ENCODE assay signal across 8 cellular contexts in genomic region chr1:19311931-19312781, GRCh38. TPM values are rescaled to one million over a fixed set of nuclear protein-coding genes. Genes with fewer than 3 reads are reported as not detected.
A peak's percentile ranks its signal among the peaks of the same experiment; 100 is the strongest.
DNase-seq lines count a peak whose midpoint lies in the region; ATAC-seq, FAIRE-seq and TF ChIP-seq lines count a peak whose summit lies in the region.

Gene AKR7A2, minus strand, starts transcription at chr1:19312144. Its CDS starts 20 bp downstream, at chr1:19312124.
Gene SLC66A1, plus strand, starts transcription at chr1:19312326. Its CDS starts 5,352 bp downstream, at chr1:19317678.

- H3K4me1 ChIP-seq in RWPE2 (ENCODE audit: insufficient read depth, poor library complexity, severe bottlenecking) = peaks cover 6% of the 10 kb centered on the region

- TF ChIP-seq CTCF in RWPE2 (IDR thresholded peaks at IDR 0.05; ENCODE audit: poor library complexity, severe bottlenecking) (no peak), fibroblast of the aortic adventitia (IDR thresholded peaks at IDR 0.05; ENCODE audit: insufficient read depth, low read length) (peak; percentile 3), nephron (IDR thresholded peaks at IDR 0.05; ENCODE audit: unreplicated experiment in 3 of 3) (no peak)

- FAIRE-seq in H54 (lab: Jason Lieb, UNC) = no peak

- H3K27me3 ChIP-seq in RWPE2 (ENCODE audit: insufficient read depth, poor library complexity, severe bottlenecking) = no peaks in the 10 kb centered on the region

- H3K27ac Mint-ChIP-seq in nephron = peak within 1 kb of the TSS; percentile 21 to 81 (median 56)

- peaks cover 31% of the 10 kb centered on the region for H3K4me1 Mint-ChIP-seq in nephron

- TF ChIP-seq POLR2A in H54 (IDR thresholded peaks at IDR 0.05; ENCODE audit: low read depth, low read length) = peak; percentile 83

- H3K36me3 Mint-ChIP-seq in nephron (ENCODE audit: low read depth) = peaks cover 21% of the 10 kb centered on the region

- H3K36me3 ChIP-seq in RWPE2 (ENCODE audit: low read depth) = peaks cover 17% of the 10 kb centered on the region

- peak; percentile 72 for ATAC-seq in RWPE2 (ENCODE audit: low read depth)
- ATAC-seq in stimulated activated naive CD8-positive, alpha-beta T cell treated with anti-CD3 and anti-CD28 coated beads, Interleukin-15, Interleukin-2, amounts not matched to agents 100 U/mL and 50 U/mL, for 24 hours = peak; percentile 94

- H3K27me3 Mint-ChIP-seq in nephron (ENCODE audit: low read depth) = no peaks in the 10 kb centered on the region

- DNase-seq in EL (peak; percentile 93), H54 (ENCODE audit: insufficient read length, low spot score) (peak; percentile 85), LoVo (ENCODE audit: low spot score) (peak; percentile 95), RWPE2 (ENCODE audit: low spot score) (peak; percentile 81), activated gamma-delta T cell (lab: John Stamatoyannopoulos, UW) (peak; percentile 84), fibroblast of the aortic adventitia (ENCODE audit: low read depth) (peak; percentile 88)
- DNase-seq in stimulated activated naive CD8-positive, alpha-beta T cell treated with anti-CD3 and anti-CD28 coated beads, Interleukin-15, Interleukin-2, amounts not matched to agents 100 U/mL and 50 U/mL, for 24 hours = peak; percentile 94

- H3K27ac ChIP-seq in RWPE2 (ENCODE audit: poor library complexity, severe bottlenecking) = peak within 1 kb of the TSS; percentile 53

- H3K4me3 Mint-ChIP-seq in nephron = peak within 1 kb of the TSS; percentile 93 to 95 (median 94)

- H3K9me3 Mint-ChIP-seq in nephron = no peaks in the 10 kb centered on the region

- H3K4me3 ChIP-seq in RWPE2 (ENCODE audit: severe bottlenecking) (peak within 1 kb of the TSS; percentile 86), fibroblast of the aortic adventitia (ENCODE audit: low read depth, low read length) (peak within 1 kb of the TSS; percentile 85)

- no peaks in the 10 kb centered on the region for H3K9me3 ChIP-seq in RWPE2 (ENCODE audit: severe bottlenecking)

RNA-seq across cellular contexts. Expression of gene AKR7A2, which starts in this region (rescaled TPM):
- 38.1 and 68.4 TPM in 2 replicates for total RNA-seq in fibroblast of the aortic adventitia (ENCODE audit: low replicate concordance)

RNA-seq across cellular contexts. Expression of gene SLC66A1, which starts in this region (rescaled TPM):
- total RNA-seq in fibroblast of the aortic adventitia (ENCODE audit: low replicate concordance) = 14.8 and 16.9 TPM in 2 replicates

Comparison
In these comparisons a context has a peak if more than half of its experiments do, and no peak if none do; other contexts are left out.
1. Peak in every context shown above with its lines: DNase-seq, ATAC-seq, H3K4me3 ChIP-seq and H3K27ac ChIP-seq.